In genomic region chr12:126069549-126070165, GRCh38 we compare ENCODE assay signal across 7 cellular contexts.
A peak's percentile ranks its signal among the peaks of the same experiment; 100 is the strongest.
DNase-seq lines count a peak whose midpoint lies in the region; ATAC-seq and TF ChIP-seq lines count a peak whose summit lies in the region.

No MANE protein-coding gene starts in this region.

- H3K27me3 Mint-ChIP-seq in activated CD8-positive, alpha-beta T cell treated with anti-CD3 and anti-CD28 coated beads, Interleukin-2, amount 10 ng/mL, durations not matched to agents 7 days and 5 days (ENCODE audit: low read depth): no peaks in the 10 kb centered on the region

- TF ChIP-seq CTCF in HEK293 (tag by site-specific recombination; IDR thresholded peaks at IDR 0.05): 0 out of 2 replicates have a peak, but pooled peaks have one; percentile 14

- no peak overlapping the region for H3K27ac ChIP-seq in HEK293 (ENCODE audit: extremely low read depth, low read depth, low read length)

- DNase-seq in G401 (ENCODE audit: low spot score) (peak; percentile 4), NCI-H2171 treated with DMSO at 0.1 percent for 48 hours (lab: John Stamatoyannopoulos, UW) (peak; percentile 36), iPS DF 4.7 (ENCODE audit: extremely low read depth, low spot score) (peak; percentile 78)
- peak; percentile 63 for DNase-seq in activated CD8-positive, alpha-beta T cell treated with anti-CD3 and anti-CD28 coated beads, Interleukin-2, amount 10 ng/mL, durations not matched to agents 7 days and 5 days
- peak; percentile 2 for DNase-seq in stimulated activated CD8-positive, alpha-beta memory T cell treated with anti-CD3 and anti-CD28 coated beads, Interleukin-4, amount 100 ng/mL, for 24 hours (ENCODE audit: low read depth)

- H3K4me1 ChIP-seq in HEK293 (ENCODE audit: control insufficient read depth, insufficient read depth, low read length): no peaks in the 10 kb centered on the region

- CTCF ChIA-PET in HEK293 (lab: Yijun Ruan, JAX): interaction anchor here (0.6 to 1.6 kb wide), 10 partner anchors 10 to 679 kb away, joined by 3 to 5 read pairs (median 3); no protein-coding TSS in a partner anchor
- CTCF ChIA-PET in activated CD8-positive, alpha-beta T cell treated with anti-CD3 and anti-CD28 coated beads, Interleukin-2, amount 10 ng/mL, durations not matched to agents 7 days and 5 days (lab: Charles Lee): interaction anchor here (0.6 to 3.0 kb wide), 5 partner anchors 10 to 1298 kb away, joined by 3 to 17 read pairs (median 4); no protein-coding TSS in a partner anchor

- no peak for ATAC-seq in activated CD8-positive, alpha-beta T cell treated with anti-CD3 and anti-CD28 coated beads, Interleukin-2, amount 10 ng/mL, durations not matched to agents 7 days and 5 days
- no peak for ATAC-seq in HG02870 (IDR thresholded peaks at IDR 0.05; ENCODE audit: unreplicated experiment)

- no peaks in the 10 kb centered on the region for H3K9me3 Mint-ChIP-seq in activated CD8-positive, alpha-beta T cell treated with anti-CD3 and anti-CD28 coated beads, Interleukin-2, amount 10 ng/mL, durations not matched to agents 7 days and 5 days (ENCODE audit: insufficient read depth)

- H3K9me3 ChIP-seq in HEK293 (ENCODE audit: control insufficient read depth, insufficient read depth, low read depth, low read length): no peaks in the 10 kb centered on the region; the same call in 1 of the 2 replicates

- in situ Hi-C loops in G401 (cut with HindIII; ENCODE audit: low sequenced_read_pairs): no loop called here

- POLR2A ChIA-PET in HEK293 (lab: Yijun Ruan, JAX): no interaction called here
- POLR2A ChIA-PET in activated CD8-positive, alpha-beta T cell treated with anti-CD3 and anti-CD28 coated beads, Interleukin-2, amount 10 ng/mL, durations not matched to agents 7 days and 5 days (lab: Charles Lee): no interaction called here

- H3K36me3 Mint-ChIP-seq in activated CD8-positive, alpha-beta T cell treated with anti-CD3 and anti-CD28 coated beads, Interleukin-2, amount 10 ng/mL, durations not matched to agents 7 days and 5 days (ENCODE audit: low read depth): no peaks in the 10 kb centered on the region

- H3K4me3 Mint-ChIP-seq in activated CD8-positive, alpha-beta T cell treated with anti-CD3 and anti-CD28 coated beads, Interleukin-2, amount 10 ng/mL, durations not matched to agents 7 days and 5 days: no peak overlapping the region

- no peak overlapping the region for H3K27ac Mint-ChIP-seq in activated CD8-positive, alpha-beta T cell treated with anti-CD3 and anti-CD28 coated beads, Interleukin-2, amount 10 ng/mL, durations not matched to agents 7 days and 5 days

- no peaks in the 10 kb centered on the region for H3K36me3 ChIP-seq in HEK293 (ENCODE audit: control insufficient read depth in 2 of 2, insufficient read depth in 1 of 2, low read length in 2 of 2)

- no peaks in the 10 kb centered on the region for H3K4me1 Mint-ChIP-seq in activated CD8-positive, alpha-beta T cell treated with anti-CD3 and anti-CD28 coated beads, Interleukin-2, amount 10 ng/mL, durations not matched to agents 7 days and 5 days (ENCODE audit: low read depth)

- H3K4me3 ChIP-seq in HEK293 (ENCODE audit: low read depth, low read length): no peak overlapping the region

TF ChIP-seq in HEK293, 187 proteins besides CTCF, POLR2A, EP300 and RAD21:
- TF ChIP-seq ZNF280D (tag by site-specific recombination; IDR thresholded peaks at IDR 0.05): peak; percentile 87; the same call in 1 of the 2 replicates
- no peak for TF ChIP-seq KLF7 (tag by site-specific recombination; IDR thresholded peaks at IDR 0.05; ENCODE audit: borderline replicate concordance)
- TF ChIP-seq ZNF518A (tag by site-specific recombination; conservative IDR thresholded peaks at IDR 0.05; ENCODE audit: low read depth): peak; percentile 32; the same call in 1 of the 2 replicates
- no peak for TF ChIP-seq ZNF138 (tag by site-specific recombination; IDR thresholded peaks at IDR 0.05; ENCODE audit: borderline replicate concordance)
- peak; percentile 94 for TF ChIP-seq SETDB1 (IDR thresholded peaks at IDR 0.05; ENCODE audit: insufficient read length, low read length)
- TF ChIP-seq ZNF654 (tag by site-specific recombination; IDR thresholded peaks at IDR 0.05; ENCODE audit: low read depth): peak; percentile 87
- no peak for TF ChIP-seq ZNF341 (tag by site-specific recombination; IDR thresholded peaks at IDR 0.05; ENCODE audit: low read depth)
- peak; percentile 27; the same call in 1 of the 2 replicates for TF ChIP-seq TRIM28 (IDR thresholded peaks at IDR 0.05; ENCODE audit: borderline replicate concordance, low read length)
TF ChIP-seq in HEK293: peak in this region for 5.

Comparison
In these comparisons a context has a peak if more than half of its experiments do, and no peak if none do; other contexts are left out.
1. DNase-seq: peak in every context shown above with its lines; median percentile 78 in iPS DF 4.7; 63 in activated CD8-positive, alpha-beta T cell treated with anti-CD3 and anti-CD28 coated beads, Interleukin-2, amount 10 ng/mL, durations not matched to agents 7 days and 5 days; 36 in NCI-H2171 treated with DMSO at 0.1 percent for 48 hours; 4 in G401; 2 in stimulated activated CD8-positive, alpha-beta memory T cell treated with anti-CD3 and anti-CD28 coated beads, Interleukin-4, amount 100 ng/mL, for 24 hours.